Comparison of ENCODE assay signal across 1 cellular context in genomic region chr1:167301355-167301754, GRCh38.
TF ChIP-seq lines count a peak whose summit lies in the region.

No MANE protein-coding gene starts in this region.

TF ChIP-seq in GM23338, 12 proteins besides CTCF, POLR2A, EP300 and RAD21 (continued from another document):
- TF ChIP-seq, protein P1, sequence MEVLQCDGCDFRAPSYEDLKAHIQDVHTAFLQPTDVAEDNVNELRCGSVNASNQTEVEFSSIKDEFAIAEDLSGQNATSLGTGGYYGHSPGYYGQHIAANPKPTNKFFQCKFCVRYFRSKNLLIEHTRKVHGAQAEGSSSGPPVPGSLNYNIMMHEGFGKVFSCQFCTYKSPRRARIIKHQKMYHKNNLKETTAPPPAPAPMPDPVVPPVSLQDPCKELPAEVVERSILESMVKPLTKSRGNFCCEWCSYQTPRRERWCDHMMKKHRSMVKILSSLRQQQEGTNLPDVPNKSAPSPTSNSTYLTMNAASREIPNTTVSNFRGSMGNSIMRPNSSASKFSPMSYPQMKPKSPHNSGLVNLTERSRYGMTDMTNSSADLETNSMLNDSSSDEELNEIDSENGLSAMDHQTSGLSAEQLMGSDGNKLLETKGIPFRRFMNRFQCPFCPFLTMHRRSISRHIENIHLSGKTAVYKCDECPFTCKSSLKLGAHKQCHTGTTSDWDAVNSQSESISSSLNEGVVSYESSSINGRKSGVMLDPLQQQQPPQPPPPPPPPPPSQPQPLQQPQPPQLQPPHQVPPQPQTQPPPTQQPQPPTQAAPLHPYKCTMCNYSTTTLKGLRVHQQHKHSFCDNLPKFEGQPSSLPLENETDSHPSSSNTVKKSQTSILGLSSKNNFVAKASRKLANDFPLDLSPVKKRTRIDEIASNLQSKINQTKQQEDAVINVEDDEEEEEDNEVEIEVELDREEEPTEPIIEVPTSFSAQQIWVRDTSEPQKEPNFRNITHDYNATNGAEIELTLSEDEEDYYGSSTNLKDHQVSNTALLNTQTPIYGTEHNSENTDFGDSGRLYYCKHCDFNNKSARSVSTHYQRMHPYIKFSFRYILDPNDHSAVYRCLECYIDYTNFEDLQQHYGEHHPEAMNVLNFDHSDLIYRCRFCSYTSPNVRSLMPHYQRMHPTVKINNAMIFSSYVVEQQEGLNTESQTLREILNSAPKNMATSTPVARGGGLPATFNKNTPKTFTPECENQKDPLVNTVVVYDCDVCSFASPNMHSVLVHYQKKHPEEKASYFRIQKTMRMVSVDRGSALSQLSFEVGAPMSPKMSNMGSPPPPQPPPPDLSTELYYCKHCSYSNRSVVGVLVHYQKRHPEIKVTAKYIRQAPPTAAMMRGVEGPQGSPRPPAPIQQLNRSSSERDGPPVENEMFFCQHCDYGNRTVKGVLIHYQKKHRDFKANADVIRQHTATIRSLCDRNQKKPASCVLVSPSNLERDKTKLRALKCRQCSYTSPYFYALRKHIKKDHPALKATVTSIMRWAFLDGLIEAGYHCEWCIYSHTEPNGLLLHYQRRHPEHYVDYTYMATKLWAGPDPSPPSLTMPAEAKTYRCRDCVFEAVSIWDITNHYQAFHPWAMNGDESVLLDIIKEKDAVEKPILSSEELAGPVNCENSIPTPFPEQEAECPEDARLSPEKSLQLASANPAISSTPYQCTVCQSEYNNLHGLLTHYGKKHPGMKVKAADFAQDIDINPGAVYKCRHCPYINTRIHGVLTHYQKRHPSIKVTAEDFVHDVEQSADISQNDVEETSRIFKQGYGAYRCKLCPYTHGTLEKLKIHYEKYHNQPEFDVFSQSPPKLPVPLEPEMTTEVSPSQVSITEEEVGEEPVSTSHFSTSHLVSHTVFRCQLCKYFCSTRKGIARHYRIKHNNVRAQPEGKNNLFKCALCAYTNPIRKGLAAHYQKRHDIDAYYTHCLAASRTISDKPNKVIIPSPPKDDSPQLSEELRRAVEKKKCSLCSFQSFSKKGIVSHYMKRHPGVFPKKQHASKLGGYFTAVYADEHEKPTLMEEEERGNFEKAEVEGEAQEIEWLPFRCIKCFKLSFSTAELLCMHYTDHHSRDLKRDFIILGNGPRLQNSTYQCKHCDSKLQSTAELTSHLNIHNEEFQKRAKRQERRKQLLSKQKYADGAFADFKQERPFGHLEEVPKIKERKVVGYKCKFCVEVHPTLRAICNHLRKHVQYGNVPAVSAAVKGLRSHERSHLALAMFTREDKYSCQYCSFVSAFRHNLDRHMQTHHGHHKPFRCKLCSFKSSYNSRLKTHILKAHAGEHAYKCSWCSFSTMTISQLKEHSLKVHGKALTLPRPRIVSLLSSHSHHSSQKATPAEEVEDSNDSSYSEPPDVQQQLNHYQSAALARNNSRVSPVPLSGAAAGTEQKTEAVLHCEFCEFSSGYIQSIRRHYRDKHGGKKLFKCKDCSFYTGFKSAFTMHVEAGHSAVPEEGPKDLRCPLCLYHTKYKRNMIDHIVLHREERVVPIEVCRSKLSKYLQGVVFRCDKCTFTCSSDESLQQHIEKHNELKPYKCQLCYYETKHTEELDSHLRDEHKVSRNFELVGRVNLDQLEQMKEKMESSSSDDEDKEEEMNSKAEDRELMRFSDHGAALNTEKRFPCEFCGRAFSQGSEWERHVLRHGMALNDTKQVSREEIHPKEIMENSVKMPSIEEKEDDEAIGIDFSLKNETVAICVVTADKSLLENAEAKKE (CRISPR knock-in tag; IDR thresholded peaks at IDR 0.05) = no peak
- TF ChIP-seq ZNF114 (CRISPR knock-in tag; IDR thresholded peaks at IDR 0.05) = no peak
TF ChIP-seq in GM23338: peak in this region for 0.
